In genomic region chr9:3136999-3137675, GRCh38 we compare ENCODE assay signal across 23 cellular contexts.
A peak's percentile ranks its signal among the peaks of the same experiment; 100 is the strongest.
DNase-seq lines count a peak whose midpoint lies in the region; ATAC-seq, FAIRE-seq and TF ChIP-seq lines count a peak whose summit lies in the region.
"Had no signal": no experiment of that assay in that cellular context is flagged by ENCODE, and none has a peak within 500 bp of the region (broad histone marks: within the 10 kb centered on the region; RNA-seq: fewer than 3 reads in every experiment).

No MANE protein-coding gene starts in this region.

- TF ChIP-seq POLR2A in ovary (IDR thresholded peaks at IDR 0.05), result no peak

- TF ChIP-seq CTCF in AG10803 (conservative IDR thresholded peaks at IDR 0.05; ENCODE audit: low read length), result no peak
- TF ChIP-seq CTCF in ovary (IDR thresholded peaks at IDR 0.05), result no peak
- TF ChIP-seq CTCF in osteocyte (IDR thresholded peaks at IDR 0.05), result no peak

- no peaks in the 10 kb centered on the region for H3K9me3 ChIP-seq in ovary
- H3K9me3 ChIP-seq: upper lobe of left lung had no signal

- no peak overlapping the region for H3K4me3 Mint-ChIP-seq in osteocyte (ENCODE audit: unreplicated experiment)
- H3K4me3 Mint-ChIP-seq: activated CD4-positive, alpha-beta T cell treated with anti-CD3 and anti-CD28 coated beads, Interleukin-2, amount 10 ng/mL, durations not matched to agents 7 days and 5 days; central memory CD8-positive, alpha-beta T cell; IgD-negative memory B cell; stimulated activated naive CD8-positive, alpha-beta T cell treated with anti-CD3 and anti-CD28 coated beads, Interleukin-15, amount 100 ng/mL, for 72 hours had no signal

- DNase-seq in AG10803 (ENCODE audit: low read depth) (peak; percentile 61), HTR-8/SVneo (ENCODE audit: insufficient read length, low spot score) (peak; percentile 28), NOMO-1 treated with DMSO at 0.1 percent for 48 hours (lab: John Stamatoyannopoulos, UW; ENCODE audit: unreplicated experiment) (peak; percentile 37), foreskin melanocyte (peak; percentile 57), ovary (no peak), osteocyte (ENCODE audit: extremely low spot score, unreplicated experiment) (no peak)
- no peak for DNase-seq in stimulated activated CD4-positive, alpha-beta T cell treated with anti-CD3 and anti-CD28 coated beads, Interleukin-12 subunit alpha, Interleukin-12 subunit beta, amount 100 ng/mL, for 4 hours
- DNase-seq: activated CD4-positive, alpha-beta T cell treated with anti-CD3 and anti-CD28 coated beads, Interleukin-2, amount 10 ng/mL, durations not matched to agents 7 days and 5 days; activated CD8-positive, alpha-beta memory T cell treated with anti-CD3 and anti-CD28 coated beads, Interleukin-2, amount 50 U/mL, for 4 hours; activated gamma-delta T cell treated with Interleukin-2 at 50 U/mL for 16 hours; COR-L47; effector CD4-positive, alpha-beta T cell; head of caudate nucleus; RPMI8226; stimulated activated naive CD8-positive, alpha-beta T cell treated with anti-CD3 and anti-CD28 coated beads, Interleukin-15, amount 100 ng/mL, for 72 hours; upper lobe of left lung had no signal

- intact Hi-C loops in ovary (cut with DNase I), result no loop called here

- H3K36me3 ChIP-seq in ovary, result no peaks in the 10 kb centered on the region
- H3K36me3 ChIP-seq: upper lobe of left lung had no signal

- H3K27me3 Mint-ChIP-seq in osteocyte (ENCODE audit: unreplicated experiment), result no peaks in the 10 kb centered on the region
- H3K27me3 Mint-ChIP-seq: central memory CD8-positive, alpha-beta T cell had no signal

- no peak for ATAC-seq in GM18861 (IDR thresholded peaks at IDR 0.05; ENCODE audit: unreplicated experiment)
- ATAC-seq: esophagus mucosa; stimulated activated naive CD8-positive, alpha-beta T cell treated with anti-CD3 and anti-CD28 coated beads, Interleukin-15, amount 100 ng/mL, for 72 hours had no signal

- no peak for FAIRE-seq in HTR-8/SVneo (lab: Jason Lieb, UNC)
- FAIRE-seq: GM12891, H54 had no signal

- H3K9me3 Mint-ChIP-seq in osteocyte (ENCODE audit: unreplicated experiment), result peaks cover 11% of the 10 kb centered on the region
- H3K9me3 Mint-ChIP-seq: activated CD4-positive, alpha-beta T cell treated with anti-CD3 and anti-CD28 coated beads, Interleukin-2, amount 10 ng/mL, durations not matched to agents 7 days and 5 days; central memory CD8-positive, alpha-beta T cell had no signal

- no peak overlapping the region for H3K27ac Mint-ChIP-seq in osteocyte (ENCODE audit: unreplicated experiment)
- H3K27ac Mint-ChIP-seq: activated CD4-positive, alpha-beta T cell treated with anti-CD3 and anti-CD28 coated beads, Interleukin-2, amount 10 ng/mL, durations not matched to agents 7 days and 5 days; IgD-negative memory B cell; stimulated activated naive CD8-positive, alpha-beta T cell treated with anti-CD3 and anti-CD28 coated beads, Interleukin-15, amount 100 ng/mL, for 72 hours had no signal

- TF ChIP-seq EP300 in ovary (IDR thresholded peaks at IDR 0.05), result no peak

- no peaks in the 10 kb centered on the region for H3K36me3 Mint-ChIP-seq in osteocyte (ENCODE audit: unreplicated experiment)

- no peak overlapping the region for H3K4me3 ChIP-seq in AG10803 (ENCODE audit: low read length)
- no peak overlapping the region for H3K4me3 ChIP-seq in ovary
- H3K4me3 ChIP-seq: upper lobe of left lung had no signal

- no peaks in the 10 kb centered on the region for H3K27me3 ChIP-seq in ovary
- H3K27me3 ChIP-seq: upper lobe of left lung had no signal

- H3K4me1 Mint-ChIP-seq in osteocyte (ENCODE audit: unreplicated experiment), result peaks cover 25% of the 10 kb centered on the region
- H3K4me1 Mint-ChIP-seq: activated CD4-positive, alpha-beta T cell treated with anti-CD3 and anti-CD28 coated beads, Interleukin-2, amount 10 ng/mL, durations not matched to agents 7 days and 5 days; central memory CD8-positive, alpha-beta T cell; IgD-negative memory B cell; stimulated activated naive CD8-positive, alpha-beta T cell treated with anti-CD3 and anti-CD28 coated beads, Interleukin-15, amount 100 ng/mL, for 72 hours had no signal

- H3K27ac ChIP-seq in ovary, result no peak overlapping the region
- H3K27ac ChIP-seq: parathyroid adenoma, upper lobe of left lung had no signal

- H3K4me1 ChIP-seq in ovary (ENCODE audit: insufficient read depth), result no peaks in the 10 kb centered on the region
- H3K4me1 ChIP-seq: parathyroid adenoma, upper lobe of left lung had no signal

- 34 to 40% (median 35%) methylated on average over 6 of the region's 6 CpGs for WGBS in ovary, 3 donors

Comparison
In these comparisons a context has a peak if more than half of its experiments do, and no peak if none do; other contexts are left out.
1. DNase-seq: peak in AG10803 (single experiment), HTR-8/SVneo (single experiment), NOMO-1 treated with DMSO at 0.1 percent for 48 hours (single experiment) and foreskin melanocyte (single experiment); none in ovary (0 of 5), osteocyte (single experiment) and stimulated activated CD4-positive, alpha-beta T cell treated with anti-CD3 and anti-CD28 coated beads, Interleukin-12 subunit alpha, Interleukin-12 subunit beta, amount 100 ng/mL, for 4 hours (single experiment).